Comparison of ENCODE assay signal across 5 cellular contexts in the genomic region with DNA sequence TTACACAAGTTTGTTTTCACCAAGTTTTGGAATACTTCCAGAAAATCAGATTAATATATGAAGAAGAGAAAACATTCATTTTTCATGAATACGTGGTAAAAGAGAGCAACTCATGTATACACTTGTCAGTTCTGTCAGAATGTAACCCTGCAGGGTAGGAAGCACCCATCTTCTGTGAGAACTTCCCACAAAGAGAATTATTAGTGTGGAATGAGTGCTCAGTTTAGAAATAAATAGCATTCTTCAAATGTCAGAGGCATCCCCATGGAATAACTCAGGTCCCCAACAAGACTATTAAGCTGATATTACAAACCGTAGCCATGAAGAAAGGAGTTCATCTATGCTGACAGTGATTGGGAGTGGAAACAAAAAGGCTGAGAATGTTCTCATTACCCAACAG.
"Had no signal": no experiment of that assay in that cellular context is flagged by ENCODE, and none has a peak within 500 bp of the region (broad histone marks: within the 10 kb centered on the region; RNA-seq: fewer than 3 reads in every experiment).

No MANE protein-coding gene starts in this region.

- H3K27ac ChIP-seq: GM23248 had no signal

- H3K4me3 ChIP-seq: GM23248 had no signal

- H3K9ac ChIP-seq: GM23248 had no signal

- DNase-seq: GM23248, GOT3, H7, HCEC 1CT, IMR-90 had no signal

- H2AFZ ChIP-seq: GM23248 had no signal
